ENCODE assay signal across 22 cellular contexts in genomic region chr21:32712641-32713040, GRCh38.
"Had no signal": no experiment of that assay in that cellular context is flagged by ENCODE, and none has a peak within 500 bp of the region (broad histone marks: within the 10 kb centered on the region; RNA-seq: fewer than 3 reads in every experiment).

No MANE protein-coding gene starts in this region.

- H3K9me3 ChIP-seq: body of pancreas, gastrocnemius medialis, pancreas, prostate gland, sigmoid colon, thoracic aorta, uterus had no signal

- H3K27me3 ChIP-seq: body of pancreas, dorsolateral prefrontal cortex, gastrocnemius medialis, hepatocyte, pancreas, sigmoid colon, uterus had no signal

- H3K4me3 ChIP-seq: body of pancreas, dorsolateral prefrontal cortex, gastrocnemius medialis, hepatocyte, pancreas, prostate gland, sigmoid colon, thoracic aorta, uterus had no signal

- H3K36me3 ChIP-seq: pancreas, prostate gland, sigmoid colon, uterus had no signal

- H3K79me2 ChIP-seq: hepatocyte had no signal

- H2AFZ ChIP-seq: hepatocyte had no signal

- FAIRE-seq: colon, pancreas, small intestine had no signal

- DNase-seq: activated CD4-positive, alpha-beta T cell treated with anti-CD3 and anti-CD28 coated beads, Interleukin-2, amount 50 U/mL, for 1 hour; activated T-cell treated with anti-CD3 and anti-CD28 coated beads, Interleukin-2, amount 50 U/mL, for 4 hours; aorta; body of pancreas; dorsolateral prefrontal cortex; effector memory CD4-positive, alpha-beta T cell; erythroblast; gastrocnemius medialis; islet precursor cell; left ventricle myocardium superior; mammary epithelial cell; pancreas; retina; sigmoid colon; T1000; trophoblast cell; uterus had no signal

- H3K27ac ChIP-seq: body of pancreas, dorsolateral prefrontal cortex, gastrocnemius medialis, hepatocyte, pancreas, prostate gland, sigmoid colon, thoracic aorta, uterus had no signal

- H3K4me1 ChIP-seq: pancreas, prostate gland, uterus had no signal

- H3K4me2 ChIP-seq: hepatocyte had no signal
